In genomic region chr7:100157334-100158228, GRCh38 we compare ENCODE assay signal across 8 cellular contexts. TPM values are rescaled to one million over a fixed set of nuclear protein-coding genes. Genes with fewer than 3 reads are reported as not detected.
A peak's percentile ranks its signal among the peaks of the same experiment; 100 is the strongest.
DNase-seq lines count a peak whose midpoint lies in the region; ATAC-seq and TF ChIP-seq lines count a peak whose summit lies in the region.

No MANE protein-coding gene starts in this region.

- ATAC-seq in GM23338 = peak; percentile 8
- peak; percentile 2 for ATAC-seq in naive thymus-derived CD4-positive, alpha-beta T cell

- peak overlapping the region; percentile 83 for H3K4me3 Mint-ChIP-seq in GM23338
- peak overlapping the region; percentile 83 to 93 (median 87) for H3K4me3 Mint-ChIP-seq in naive thymus-derived CD4-positive, alpha-beta T cell

- DNase-seq in AG04450 (ENCODE audit: low read depth, low spot score) (no peak), GM23338 (ENCODE audit: low spot score) (peak; percentile 37), SK-N-SH (peak; percentile 70), esophagus muscularis mucosa (ENCODE audit: extremely low spot score) (no peak), COLO829 (ENCODE audit: low spot score) (no peak), nucleus accumbens (lab: John Stamatoyannopoulos, UW) (no peak)
- no peak for DNase-seq in naive thymus-derived CD4-positive, alpha-beta T cell
- DNase-seq in NK-92 treated with Interleukin-12 subunit alpha and Interleukin-12 subunit beta, amount 100 ng/mL, for 24 hours (lab: John Stamatoyannopoulos, UW) = no peak

- H3K36me3 Mint-ChIP-seq in GM23338 (ENCODE audit: low read depth) = peaks cover 45% of the 10 kb centered on the region
- H3K36me3 Mint-ChIP-seq in naive thymus-derived CD4-positive, alpha-beta T cell = peaks cover 0 to 18% (median 7%) of the 10 kb centered on the region in 5 donors

- TF ChIP-seq CTCF in AG04450 (IDR thresholded peaks at IDR 0.05; ENCODE audit: low read depth, low read length) = peak; percentile 37
- TF ChIP-seq CTCF in GM23338 (conservative IDR thresholded peaks at IDR 0.05; ENCODE audit: low read depth in 2 of 2) = no peak; a peak in 1 of 4 replicates
- peak; percentile 44 for TF ChIP-seq CTCF in SK-N-SH (IDR thresholded peaks at IDR 0.05)
- TF ChIP-seq CTCF in esophagus muscularis mucosa (IDR thresholded peaks at IDR 0.05) = peak in 1 of 3 experiments; percentile 2

- TF ChIP-seq POLR2A in esophagus muscularis mucosa (IDR thresholded peaks at IDR 0.05; ENCODE audit: low read depth) = no peak

- H3K27me3 Mint-ChIP-seq in GM23338 (ENCODE audit: insufficient read depth, low read depth, poor library complexity) = peaks cover 24% of the 10 kb centered on the region
- no peaks in the 10 kb centered on the region for H3K27me3 Mint-ChIP-seq in naive thymus-derived CD4-positive, alpha-beta T cell

- H3K9me3 Mint-ChIP-seq in GM23338 = no peaks in the 10 kb centered on the region
- no peaks in the 10 kb centered on the region for H3K9me3 Mint-ChIP-seq in naive thymus-derived CD4-positive, alpha-beta T cell

- H3K27ac ChIP-seq in AG04450 (ENCODE audit: low read depth, low read length) (peak overlapping the region; percentile 39), GM23338 (ENCODE audit: low read depth) (peak overlapping the region; percentile 74), SK-N-SH (ENCODE audit: low read depth in 2 of 2, low read length in 1 of 2) (peak overlapping the region; percentile 36 to 62; a peak in 3 of 4 replicates), esophagus muscularis mucosa (replicated peaks in 1 of 4) (peak overlapping the region; percentile 77 to 89 (median 83))
- peak overlapping the region; percentile 88 for H3K27ac ChIP-seq in naive thymus-derived CD4-positive, alpha-beta T cell (ENCODE audit: low read depth, low read length)

- H2AFZ ChIP-seq in GM23338 (no peak overlapping the region), SK-N-SH (ENCODE audit: low read depth) (no peak overlapping the region)

- POLR2A ChIA-PET in AG04450 (lab: Yijun Ruan, JAX) = interaction anchor here (0.6 to 2.0 kb wide), 3 partner anchors 9 to 23 kb away, joined by 4 to 8 read pairs (median 5); partner anchors contain the start of genes GAL3ST4 and LAMTOR4
- POLR2A ChIA-PET in SK-N-SH (lab: Yijun Ruan, JAX) = interaction anchor here (0.9 to 4.3 kb wide), 4 partner anchors 9 to 115 kb away, joined by 3 to 25 read pairs (median 6); partner anchors contain the start of genes GPC2, LAMTOR4 and STAG3
- POLR2A ChIA-PET in naive thymus-derived CD4-positive, alpha-beta T cell (lab: Charles Lee) = interaction anchor here (0.6 to 23.1 kb wide), 13 partner anchors 6 to 169 kb away, joined by 3 to 383 read pairs (median 5); partner anchors contain the start of genes GAL3ST4, GPC2, LAMTOR4 and STAG3

- H4K20me1 ChIP-seq in GM23338 (replicated peaks; ENCODE audit: insufficient read depth) (peaks cover 8% of the 10 kb centered on the region), SK-N-SH (ENCODE audit: insufficient read depth) (peaks cover 20% of the 10 kb centered on the region)

- intact Hi-C loops in esophagus muscularis mucosa (cut with DNase I) = no loop called here
- intact Hi-C loops in naive thymus-derived CD4-positive, alpha-beta T cell (cut with micrococcal nuclease) = loop anchor here (1.0 to 2.0 kb wide), 4 partner anchors 9 to 51 kb away; partner anchors contain the start of genes GPC2 (in 2 of the 2), LAMTOR4 (in 2 of the 2) and STAG3 (in 2 of the 2)

- H3K9me2 ChIP-seq in GM23338 (ENCODE audit: insufficient read depth) (no peaks in the 10 kb centered on the region), SK-N-SH (no peaks in the 10 kb centered on the region)

- 19% methylated on average over 28 of the region's 32 CpGs for WGBS in SK-N-SH (ENCODE audit: low lambda C conversion rate)
- WGBS in esophagus muscularis mucosa = 23% methylated on average over 17 of the region's 32 CpGs

- H3K4me1 Mint-ChIP-seq in GM23338 = peaks cover 27% of the 10 kb centered on the region
- H3K4me1 Mint-ChIP-seq in naive thymus-derived CD4-positive, alpha-beta T cell = peaks cover 38 to 81% (median 66%) of the 10 kb centered on the region in 7 donors

- peak overlapping the region; percentile 64; the same call in 1 of the 2 replicates for H3K27ac Mint-ChIP-seq in GM23338
- H3K27ac Mint-ChIP-seq in naive thymus-derived CD4-positive, alpha-beta T cell = peak overlapping the region; percentile 68 to 92 (median 86)

- H3K4me2 ChIP-seq in GM23338 = peak overlapping the region; percentile 88
- H3K4me2 ChIP-seq in SK-N-SH = peak overlapping the region; percentile 100

- no peak for TF ChIP-seq EP300 in SK-N-SH (IDR thresholded peaks at IDR 0.05; ENCODE audit: borderline replicate concordance in 1 of 2, low read depth in 1 of 2, low read length in 1 of 2)
- no peak for TF ChIP-seq EP300 in esophagus muscularis mucosa (IDR thresholded peaks at IDR 0.05)

- no peaks in the 10 kb centered on the region for H3K36me3 ChIP-seq in GM23338 (ENCODE audit: insufficient read depth)
- peaks cover 27 to 39% of the 10 kb centered on the region in 2 experiments for H3K36me3 ChIP-seq in SK-N-SH (replicated peaks in 1 of 2; ENCODE audit: control insufficient read depth in 1 of 2, insufficient read depth in 2 of 2, low read length in 1 of 2)
- H3K36me3 ChIP-seq in esophagus muscularis mucosa = peaks cover 19 to 44% (median 40%) of the 10 kb centered on the region in 4 donors
- H3K36me3 ChIP-seq in naive thymus-derived CD4-positive, alpha-beta T cell (ENCODE audit: control insufficient read depth in 2 of 3, insufficient read depth in 3 of 3, low read length in 3 of 3) = peaks cover 0 to 48% (median 14%) of the 10 kb centered on the region in 3 experiments

- TF ChIP-seq RAD21 in SK-N-SH (IDR thresholded peaks at IDR 0.05; ENCODE audit: low read length) = no peak

- H3K4me3 ChIP-seq in AG04450 (ENCODE audit: low read depth, low read length) = peak overlapping the region; percentile 69
- H3K4me3 ChIP-seq in GM23338 = peak overlapping the region; percentile 97
- H3K4me3 ChIP-seq in SK-N-SH (ENCODE audit: low read depth in 2 of 2, low read length in 1 of 2) = peak overlapping the region; percentile 87 to 93
- peak overlapping the region; percentile 84 to 97 (median 92) for H3K4me3 ChIP-seq in esophagus muscularis mucosa
- H3K4me3 ChIP-seq in naive thymus-derived CD4-positive, alpha-beta T cell (ENCODE audit: low read length) = peak overlapping the region; percentile 79

- H3K9me3 ChIP-seq in AG04450 (ENCODE audit: control insufficient read depth, insufficient read depth, low read length) (no peaks in the 10 kb centered on the region), SK-N-SH (no peaks in the 10 kb centered on the region), esophagus muscularis mucosa (no peaks in the 10 kb centered on the region)
- H3K9me3 ChIP-seq in naive thymus-derived CD4-positive, alpha-beta T cell (ENCODE audit: control insufficient read depth in 2 of 3, low read length in 3 of 3) = no peaks in the 10 kb centered on the region

- CTCF ChIA-PET in AG04450 (lab: Charles Lee) = interaction anchor here (0.8 to 1.0 kb wide), 3 partner anchors 11 to 31 kb away, joined by 3 read pairs; no protein-coding TSS in a partner anchor
- CTCF ChIA-PET in SK-N-SH (lab: Yijun Ruan, JAX) = interaction anchor here (0.6 to 3.9 kb wide), 8 partner anchors 9 to 539 kb away, joined by 3 to 33 read pairs (median 3); partner anchors contain the start of genes GPC2, LAMTOR4 and STAG3
- CTCF ChIA-PET in naive thymus-derived CD4-positive, alpha-beta T cell (lab: Charles Lee) = interaction anchor here (0.6 to 4.8 kb wide), 6 partner anchors 9 to 186 kb away, joined by 3 to 16 read pairs (median 4); partner anchors contain the start of genes GAL3ST4, GPC2, LAMTOR4 and STAG3

- H3K4me1 ChIP-seq in GM23338 (ENCODE audit: insufficient read depth) = peaks cover 4% of the 10 kb centered on the region; the same call in 1 of the 2 replicates
- H3K4me1 ChIP-seq in SK-N-SH (ENCODE audit: control insufficient read depth in 1 of 2, insufficient read depth in 2 of 2, low read depth in 1 of 2, low read length in 1 of 2) = peaks cover 11 to 19% of the 10 kb centered on the region in 2 experiments; a peak in 2 of 4 replicates
- H3K4me1 ChIP-seq in esophagus muscularis mucosa = peaks cover 17 to 56% (median 29%) of the 10 kb centered on the region in 4 donors
- peaks cover 7 to 26% of the 10 kb centered on the region in 2 donors for H3K4me1 ChIP-seq in naive thymus-derived CD4-positive, alpha-beta T cell (ENCODE audit: control insufficient read depth in 2 of 2, insufficient read depth in 2 of 2, low read length in 2 of 2)

- no peaks in the 10 kb centered on the region for H3K27me3 ChIP-seq in AG04450 (ENCODE audit: control insufficient read depth, insufficient read depth, low read length)
- no peaks in the 10 kb centered on the region for H3K27me3 ChIP-seq in GM23338 (ENCODE audit: insufficient read depth)
- no peaks in the 10 kb centered on the region for H3K27me3 ChIP-seq in SK-N-SH (ENCODE audit: insufficient read depth)
- no peaks in the 10 kb centered on the region for H3K27me3 ChIP-seq in esophagus muscularis mucosa
- H3K27me3 ChIP-seq in naive thymus-derived CD4-positive, alpha-beta T cell (ENCODE audit: control insufficient read depth in 2 of 2, insufficient read depth in 2 of 2, low read length in 2 of 2) = no peaks in the 10 kb centered on the region

- H3F3A ChIP-seq in GM23338 (replicated peaks; ENCODE audit: low read depth) = peaks cover 30% of the 10 kb centered on the region
- H3F3A ChIP-seq in SK-N-SH (replicated peaks; ENCODE audit: insufficient read depth) = peaks cover 13% of the 10 kb centered on the region

- H3K79me2 ChIP-seq in GM23338 (replicated peaks; ENCODE audit: insufficient read depth) = no peaks in the 10 kb centered on the region; the same call in 1 of the 2 replicates
- H3K79me2 ChIP-seq in SK-N-SH (ENCODE audit: insufficient read depth) = peaks cover 45% of the 10 kb centered on the region

- peak overlapping the region; percentile 85 for H3K9ac ChIP-seq in SK-N-SH

RNA-seq across cellular contexts. Expression of gene TRAPPC14, which starts 0.9 kb away (rescaled TPM):
- 3.5 and 6.2 TPM in 2 replicates for polyA plus RNA-seq in AG04450 (2011; rRNA removed)
- 5.3 and 11.4 TPM in 2 replicates for polyA minus RNA-seq in AG04450 (2011; rRNA and poly(A)+ RNA removed)
- total RNA-seq in GM23338 (2014; rRNA removed; shearing (Covaris generic)) = 12.3 and 15.7 TPM in 2 replicates
- polyA plus RNA-seq in GM23338 (2016; fragmentation: Nextera tagmentation; extraction: Ambion mirVana) = 9.3 and 9.8 TPM in 2 replicates
- polyA plus RNA-seq in SK-N-SH (2012; rRNA removed) = 13.9 and 16.4 TPM in 2 replicates
- polyA plus RNA-seq in SK-N-SH (2012; cell fraction: cytosol; rRNA removed) = 3.7 and 5.3 TPM in 2 replicates
- polyA plus RNA-seq in SK-N-SH (2012; cell fraction: nucleus; rRNA removed) = 125 and 160 TPM in 2 replicates
- 1 to 10 TPM; 5.5 to 8.8 (median 6.8) TPM for total RNA-seq in esophagus muscularis mucosa
- 100 to 1,000 TPM in 1 of 5 experiments, 10 to 100 TPM in 4; 51.8 to 102 (median 70.2) TPM for total RNA-seq in naive thymus-derived CD4-positive, alpha-beta T cell
- polyA plus RNA-seq in naive thymus-derived CD4-positive, alpha-beta T cell = 1 to 10 TPM; 3.2 to 5.9 TPM

RNA-seq across cellular contexts. Expression of gene LAMTOR4, which starts 8.9 kb away (rescaled TPM):
- polyA plus RNA-seq in AG04450 (2011; rRNA removed) = 122 and 160 TPM in 2 replicates
- polyA minus RNA-seq in AG04450 (2011; rRNA and poly(A)+ RNA removed) = 30.8 and 37.4 TPM in 2 replicates
- total RNA-seq in GM23338 (2014; rRNA removed; shearing (Covaris generic)) = 138 and 145 TPM in 2 replicates
- polyA plus RNA-seq in GM23338 (2016; fragmentation: Nextera tagmentation; extraction: Ambion mirVana) = 329 and 333 TPM in 2 replicates
- polyA plus RNA-seq in SK-N-SH (2012; rRNA removed) = 600 and 630 TPM in 2 replicates
- polyA plus RNA-seq in SK-N-SH (2012; cell fraction: cytosol; rRNA removed) = 369 and 475 TPM in 2 replicates
- 373 and 722 TPM in 2 replicates for polyA plus RNA-seq in SK-N-SH (2012; cell fraction: nucleus; rRNA removed)
- 100 to 1,000 TPM; 117 to 184 (median 152) TPM for total RNA-seq in esophagus muscularis mucosa
- 100 to 1,000 TPM; 132 to 200 (median 173) TPM for total RNA-seq in naive thymus-derived CD4-positive, alpha-beta T cell
- polyA plus RNA-seq in naive thymus-derived CD4-positive, alpha-beta T cell = 100 to 1,000 TPM; 550 to 555 TPM

RNA-seq across cellular contexts. Expression of gene GAL3ST4, which starts 10.8 kb away (rescaled TPM):
- polyA plus RNA-seq in AG04450 (2011; rRNA removed) = 14.4 and 16.0 TPM in 2 replicates
- 7.6 and 9.0 TPM in 2 replicates for polyA minus RNA-seq in AG04450 (2011; rRNA and poly(A)+ RNA removed)
- total RNA-seq in GM23338 (2014; rRNA removed; shearing (Covaris generic)) = 3.4 and 6.3 TPM in 2 replicates
- polyA plus RNA-seq in GM23338 (2016; fragmentation: Nextera tagmentation; extraction: Ambion mirVana) = 2.1 and 3.1 TPM in 2 replicates
- 9.0 and 9.4 TPM in 2 replicates for polyA plus RNA-seq in SK-N-SH (2012; rRNA removed)
- 4.0 and 6.4 TPM in 2 replicates for polyA plus RNA-seq in SK-N-SH (2012; cell fraction: cytosol; rRNA removed)
- 20.7 and 25.6 TPM in 2 replicates for polyA plus RNA-seq in SK-N-SH (2012; cell fraction: nucleus; rRNA removed)
- 1 to 10 TPM; 1.6 to 7.3 (median 2.8) TPM for total RNA-seq in esophagus muscularis mucosa
- 10 to 100 TPM in 4 of 5 experiments, 1 to 10 TPM in 1; 4.7 to 26.8 (median 16.7) TPM for total RNA-seq in naive thymus-derived CD4-positive, alpha-beta T cell
- 10 to 100 TPM in 1 of 2 donors, 1 to 10 TPM in 1; 7.4 to 10.8 TPM for polyA plus RNA-seq in naive thymus-derived CD4-positive, alpha-beta T cell

RNA-seq across cellular contexts. Expression of gene GPC2, which starts 19.6 kb away (rescaled TPM):
- polyA plus RNA-seq in AG04450 (2011; rRNA removed) (2.6 TPM in 2 replicates), GM23338 (2016; fragmentation: Nextera tagmentation; extraction: Ambion mirVana) (9.8 and 10.7 TPM in 2 replicates), SK-N-SH (2012; rRNA removed) (12.9 and 14.2 TPM in 2 replicates)
- polyA minus RNA-seq in AG04450 (2011; rRNA and poly(A)+ RNA removed) = 4.3 and 4.6 TPM in 2 replicates
- total RNA-seq in GM23338 (2014; rRNA removed; shearing (Covaris generic)) = 48.8 and 53.6 TPM in 2 replicates
- 2.8 and 5.2 TPM in 2 replicates for polyA plus RNA-seq in SK-N-SH (2012; cell fraction: cytosol; rRNA removed)
- 105 and 117 TPM in 2 replicates for polyA plus RNA-seq in SK-N-SH (2012; cell fraction: nucleus; rRNA removed)
- 1 to 10 TPM in 1 of 4 donors, under 1 TPM in 3; 0.33 to 1.0 (median 0.71) TPM for total RNA-seq in esophagus muscularis mucosa
- total RNA-seq in naive thymus-derived CD4-positive, alpha-beta T cell = 10 to 100 TPM in 4 of 5 experiments, 1 to 10 TPM in 1; 8.1 to 30.6 (median 18.2) TPM
- polyA plus RNA-seq in naive thymus-derived CD4-positive, alpha-beta T cell = under 1 TPM; 0.64 to 0.87 TPM

RNA-seq across cellular contexts. Expression of gene STAG3, which starts 20.1 kb away (rescaled TPM):
- polyA plus RNA-seq in AG04450 (2011; rRNA removed) (0.15 and 0.22 TPM in 2 replicates), GM23338 (2016; fragmentation: Nextera tagmentation; extraction: Ambion mirVana) (4.1 and 4.7 TPM in 2 replicates), SK-N-SH (2012; rRNA removed) (0.10 and 0.31 TPM in 2 replicates)
- 0.09 and 0.48 TPM in 2 replicates for polyA minus RNA-seq in AG04450 (2011; rRNA and poly(A)+ RNA removed)
- 3.4 and 4.6 TPM in 2 replicates for total RNA-seq in GM23338 (2014; rRNA removed; shearing (Covaris generic))
- polyA plus RNA-seq in SK-N-SH (2012; cell fraction: cytosol; rRNA removed) = 0.03 and 0.08 TPM in 2 replicates
- polyA plus RNA-seq in SK-N-SH (2012; cell fraction: nucleus; rRNA removed) = 1.4 and 1.8 TPM in 2 replicates
- total RNA-seq in esophagus muscularis mucosa = under 1 TPM in 3 of 4 donors, not detected in 1; 0.13 to 0.92 (median 0.50) TPM
- 10 to 100 TPM in 1 of 5 experiments, 1 to 10 TPM in 4; 5.5 to 24.6 (median 9.5) TPM for total RNA-seq in naive thymus-derived CD4-positive, alpha-beta T cell
- polyA plus RNA-seq in naive thymus-derived CD4-positive, alpha-beta T cell = 1 to 10 TPM; 2.4 to 6.5 TPM

Comparison
In these comparisons a context has a peak if more than half of its experiments do, and no peak if none do; other contexts are left out.
1. DNase-seq: peak in GM23338 (single experiment) and SK-N-SH (single experiment); none in AG04450 (single experiment), esophagus muscularis mucosa (single experiment), naive thymus-derived CD4-positive, alpha-beta T cell (0 of 9), COLO829 (single experiment), nucleus accumbens (0 of 56) and NK-92 treated with Interleukin-12 subunit alpha and Interleukin-12 subunit beta, amount 100 ng/mL, for 24 hours (single experiment).
2. CTCF ChIP-seq: peak in AG04450 (single experiment) and SK-N-SH (single experiment); none in GM23338 (0 of 2).
3. Peak in every context shown above with its lines, with median percentiles within 50 percentile points of each other: H3K27ac ChIP-seq and H3K4me3 ChIP-seq.